ENCODE assay signal across 17 cellular contexts in genomic region chr12:15806826-15807225, GRCh38. TPM values are rescaled to one million over a fixed set of nuclear protein-coding genes. Genes with fewer than 3 reads are reported as not detected.
A peak's percentile ranks its signal among the peaks of the same experiment; 100 is the strongest.
DNase-seq lines count a peak whose midpoint lies in the region; ATAC-seq and TF ChIP-seq lines count a peak whose summit lies in the region.
"Had no signal": no experiment of that assay in that cellular context is flagged by ENCODE, and none has a peak within 500 bp of the region (broad histone marks: within the 10 kb centered on the region; RNA-seq: fewer than 3 reads in every experiment).

No MANE protein-coding gene starts in this region.

- WGBS in IMR-90 (ENCODE audit: extremely low coverage in 2 of 2, insufficient read length in 1 of 2), 2 experiments = no CpG with 5 or more reads among the region's 1 CpG

- no peak overlapping the region for H2AK9ac ChIP-seq in IMR-90 (replicated peaks; ENCODE audit: low read depth, low read length, poor library complexity)

- intact Hi-C loops in IMR-90 (cut with micrococcal nuclease) = no loop called here

- H3K9ac ChIP-seq in IMR-90 (ENCODE audit: low read depth, low read length) = no peak overlapping the region
- H3K9ac ChIP-seq: BLaER1 had no signal

- no peak for TF ChIP-seq CTCF in IMR-90 (conservative IDR thresholded peaks at IDR 0.05; ENCODE audit: low read depth, low read length)

- no peak for ATAC-seq in IMR-90 (ENCODE audit: low read depth)
- ATAC-seq: CD8-positive, alpha-beta T cell; GM23338; HCT116 had no signal

- no peak overlapping the region for H2BK5ac ChIP-seq in IMR-90 (ENCODE audit: low read depth, low read length, poor library complexity, severe bottlenecking)

- no peak overlapping the region for H3K14ac ChIP-seq in IMR-90 (replicated peaks; ENCODE audit: low read depth, low read length)

- H3K79me1 ChIP-seq in IMR-90 (ENCODE audit: low read depth in 1 of 2, low read length in 2 of 2) = no peaks in the 10 kb centered on the region

- peaks cover 15% of the 10 kb centered on the region for H3K4me1 ChIP-seq in IMR-90 (ENCODE audit: control insufficient read depth, insufficient read depth, low read length)
- H3K4me1 ChIP-seq: BLaER1 had no signal

- no peaks in the 10 kb centered on the region for H3K27me3 ChIP-seq in IMR-90 (ENCODE audit: control insufficient read depth, insufficient read depth, low read length)
- H3K27me3 ChIP-seq: BLaER1 had no signal

- no peak overlapping the region for H3K27ac ChIP-seq in IMR-90 (ENCODE audit: insufficient read depth, low read length)
- H3K27ac ChIP-seq: BLaER1, C4-2B had no signal

- 0 out of 2 replicates have a peak overlapping the region, but pooled peaks have one; percentile 29 for H3K23ac ChIP-seq in IMR-90 (ENCODE audit: low read depth, low read length)

- no peaks in the 10 kb centered on the region for H4K20me1 ChIP-seq in IMR-90 (ENCODE audit: insufficient read depth, low read length)
- H4K20me1 ChIP-seq: BLaER1 had no signal

- 0 out of 2 replicates have a peak overlapping the region, but pooled peaks have one; percentile 3 for H2BK120ac ChIP-seq in IMR-90 (ENCODE audit: low read depth, low read length)

- peak; percentile 30 for DNase-seq in EH (ENCODE audit: low read depth)
- no peak for DNase-seq in IMR-90
- peak; percentile 66 for DNase-seq in fibroblast of gingiva (ENCODE audit: low read depth)
- no peak for DNase-seq in COLO829 (ENCODE audit: low spot score)
- no peak for DNase-seq in Kasumi-1 (lab: John Stamatoyannopoulos, UW)
- DNase-seq in DMS153 (lab: John Stamatoyannopoulos, UW) = no peak
- DNase-seq: CD4-positive, CD25-positive, alpha-beta regulatory T cell; CD8-positive, alpha-beta T cell; DMS 273 treated with DMSO at 0.1 percent for 48 hours; DND-41; EL; GDM1; H9 had no signal

- no peak for TF ChIP-seq POLR2A in IMR-90 (IDR thresholded peaks at IDR 0.05; ENCODE audit: low read depth, low read length)

- no peak for TF ChIP-seq RAD21 in IMR-90 (IDR thresholded peaks at IDR 0.05; ENCODE audit: low read length)

- H3K9me1 ChIP-seq in IMR-90 (ENCODE audit: insufficient read depth, low read length) = peaks cover 4% of the 10 kb centered on the region

- no peaks in the 10 kb centered on the region for H3K9me3 ChIP-seq in IMR-90 (ENCODE audit: control insufficient read depth, insufficient read depth, low read length)
- H3K9me3 ChIP-seq: BLaER1 had no signal

- dilution Hi-C loops in IMR-90 (cut with HindIII; ENCODE audit: low sequenced_read_pairs, unreplicated experiment) = no loop called here

- no peak overlapping the region for H4K91ac ChIP-seq in IMR-90 (ENCODE audit: insufficient read depth, low read depth, low read length)

- H3K56ac ChIP-seq in IMR-90 (ENCODE audit: extremely low read depth, insufficient read depth, low read length) = no peak overlapping the region

- POLR2A ChIA-PET in IMR-90 (lab: Charles Lee; ENCODE audit: unreplicated experiment) = no interaction called here

- H3K4me3 ChIP-seq in IMR-90 (ENCODE audit: insufficient read depth, low read depth, low read length) = no peak overlapping the region
- H3K4me3 ChIP-seq: BLaER1, GM23338 had no signal

- BruUV-seq in IMR-90 (replicated peaks; lab: Mats Ljungman, UMichigan) = no TSS peak

- in situ Hi-C loops in IMR-90 (cut with MboI; ENCODE audit: low sequenced_read_pairs) = no loop called here

- no peak overlapping the region for H4K8ac ChIP-seq in IMR-90 (ENCODE audit: low read depth in 2 of 2, low read length in 2 of 2)

- no peak overlapping the region for H4K5ac ChIP-seq in IMR-90 (ENCODE audit: low read depth, low read length)

- H2BK15ac ChIP-seq in IMR-90 (ENCODE audit: low read depth, low read length) = no peak overlapping the region

- no peak overlapping the region for H3K4me2 ChIP-seq in IMR-90 (ENCODE audit: low read depth, low read length)
- H3K4me2 ChIP-seq: BLaER1, GM23338 had no signal

- CTCF ChIA-PET in IMR-90 (lab: Yijun Ruan, JAX) = no interaction called here

- no peak overlapping the region for H3K18ac ChIP-seq in IMR-90 (ENCODE audit: low read depth, low read length)

- no peaks in the 10 kb centered on the region for H3K36me3 ChIP-seq in IMR-90 (ENCODE audit: control insufficient read depth, insufficient read depth, low read length)
- H3K36me3 ChIP-seq: BLaER1 had no signal

- H3K4ac ChIP-seq in IMR-90 (ENCODE audit: low read depth, low read length) = no peak overlapping the region; the same call in 1 of the 2 replicates

- no peak overlapping the region for H2AK5ac ChIP-seq in IMR-90 (ENCODE audit: low read depth, low read length)

- H2BK20ac ChIP-seq in IMR-90 (ENCODE audit: low read depth, low read length) = peak overlapping the region; percentile 65

- no peak overlapping the region for H2AFZ ChIP-seq in IMR-90 (replicated peaks; ENCODE audit: low read length, poor library complexity)
- H2AFZ ChIP-seq: GM23338 had no signal

TF ChIP-seq in IMR-90, 13 proteins besides CTCF, POLR2A, EP300 and RAD21:
- TF ChIP-seq, protein P1, sequence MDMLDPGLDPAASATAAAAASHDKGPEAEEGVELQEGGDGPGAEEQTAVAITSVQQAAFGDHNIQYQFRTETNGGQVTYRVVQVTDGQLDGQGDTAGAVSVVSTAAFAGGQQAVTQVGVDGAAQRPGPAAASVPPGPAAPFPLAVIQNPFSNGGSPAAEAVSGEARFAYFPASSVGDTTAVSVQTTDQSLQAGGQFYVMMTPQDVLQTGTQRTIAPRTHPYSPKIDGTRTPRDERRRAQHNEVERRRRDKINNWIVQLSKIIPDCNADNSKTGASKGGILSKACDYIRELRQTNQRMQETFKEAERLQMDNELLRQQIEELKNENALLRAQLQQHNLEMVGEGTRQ (IDR thresholded peaks at IDR 0.05; ENCODE audit: low read depth, low read length) = no peak
- TF ChIP-seq MAZ (IDR thresholded peaks at IDR 0.05; ENCODE audit: borderline replicate concordance, low read depth, low read length) = no peak
- TF ChIP-seq NFE2L2 (IDR thresholded peaks at IDR 0.05; ENCODE audit: low read depth, low read length) = no peak
- TF ChIP-seq CHD1 (IDR thresholded peaks at IDR 0.05; ENCODE audit: low read depth, low read length) = no peak
- TF ChIP-seq SMC3 (IDR thresholded peaks at IDR 0.05; ENCODE audit: low read depth, low read length) = no peak
- no peak for TF ChIP-seq MXI1 (IDR thresholded peaks at IDR 0.05; ENCODE audit: borderline replicate concordance, low read depth, low read length)
- TF ChIP-seq RCOR1 (IDR thresholded peaks at IDR 0.05; ENCODE audit: insufficient replicate concordance, low read length) = no peak
- no peak for TF ChIP-seq MAFK (IDR thresholded peaks at IDR 0.05; ENCODE audit: low read depth, low read length)
- no peak for TF ChIP-seq ELK1 (IDR thresholded peaks at IDR 0.05; ENCODE audit: borderline replicate concordance, low read depth, low read length)
- no peak for TF ChIP-seq BHLHE40 (IDR thresholded peaks at IDR 0.05; ENCODE audit: low read depth, low read length)
- TF ChIP-seq FOS (IDR thresholded peaks at IDR 0.05; ENCODE audit: low read depth, low read length) = no peak
- TF ChIP-seq CEBPB (IDR thresholded peaks at IDR 0.05; ENCODE audit: low read depth, low read length) = no peak
- no peak for TF ChIP-seq RFX5 (IDR thresholded peaks at IDR 0.05; ENCODE audit: low read depth, low read length)

RNA-seq across cellular contexts. Expression of gene EPS8, which starts 17.6 kb away (rescaled TPM):
- 102 and 104 TPM in 2 replicates for total RNA-seq in IMR-90 (2012; rRNA removed)
- polyA plus RNA-seq in IMR-90 (2012; rRNA removed) = 45.0 and 45.1 TPM in 2 replicates
- polyA plus RNA-seq in IMR-90 (2012; cell fraction: cytosol; rRNA removed) = 14.0 and 14.1 TPM in 2 replicates
- 26.2 and 55.5 TPM in 2 replicates for polyA plus RNA-seq in IMR-90 (2012; cell fraction: nucleus; rRNA removed; ENCODE audit: low replicate concordance)

Comparison
In these comparisons a context has a peak if more than half of its experiments do, and no peak if none do; other contexts are left out.
1. DNase-seq: peak in EH (single experiment) and fibroblast of gingiva (single experiment); none in IMR-90 (single experiment), COLO829 (single experiment), Kasumi-1 (0 of 2) and DMS153 (single experiment).